In genomic region chr22:21016644-21017420, GRCh38 we compare ENCODE assay signal across 1 cellular context.
A peak's percentile ranks its signal among the peaks of the same experiment; 100 is the strongest.
TF ChIP-seq lines count a peak whose summit lies in the region.

No MANE protein-coding gene starts in this region.

TF ChIP-seq in HepG2, 621 proteins besides CTCF, POLR2A, EP300 and RAD21:
- TF ChIP-seq AHDC1 (CRISPR knock-in tag; IDR thresholded peaks at IDR 0.05; ENCODE audit: borderline replicate concordance): no peak
- no peak for TF ChIP-seq BCL6 (CRISPR knock-in tag; IDR thresholded peaks at IDR 0.05)
- TF ChIP-seq, protein P1, sequence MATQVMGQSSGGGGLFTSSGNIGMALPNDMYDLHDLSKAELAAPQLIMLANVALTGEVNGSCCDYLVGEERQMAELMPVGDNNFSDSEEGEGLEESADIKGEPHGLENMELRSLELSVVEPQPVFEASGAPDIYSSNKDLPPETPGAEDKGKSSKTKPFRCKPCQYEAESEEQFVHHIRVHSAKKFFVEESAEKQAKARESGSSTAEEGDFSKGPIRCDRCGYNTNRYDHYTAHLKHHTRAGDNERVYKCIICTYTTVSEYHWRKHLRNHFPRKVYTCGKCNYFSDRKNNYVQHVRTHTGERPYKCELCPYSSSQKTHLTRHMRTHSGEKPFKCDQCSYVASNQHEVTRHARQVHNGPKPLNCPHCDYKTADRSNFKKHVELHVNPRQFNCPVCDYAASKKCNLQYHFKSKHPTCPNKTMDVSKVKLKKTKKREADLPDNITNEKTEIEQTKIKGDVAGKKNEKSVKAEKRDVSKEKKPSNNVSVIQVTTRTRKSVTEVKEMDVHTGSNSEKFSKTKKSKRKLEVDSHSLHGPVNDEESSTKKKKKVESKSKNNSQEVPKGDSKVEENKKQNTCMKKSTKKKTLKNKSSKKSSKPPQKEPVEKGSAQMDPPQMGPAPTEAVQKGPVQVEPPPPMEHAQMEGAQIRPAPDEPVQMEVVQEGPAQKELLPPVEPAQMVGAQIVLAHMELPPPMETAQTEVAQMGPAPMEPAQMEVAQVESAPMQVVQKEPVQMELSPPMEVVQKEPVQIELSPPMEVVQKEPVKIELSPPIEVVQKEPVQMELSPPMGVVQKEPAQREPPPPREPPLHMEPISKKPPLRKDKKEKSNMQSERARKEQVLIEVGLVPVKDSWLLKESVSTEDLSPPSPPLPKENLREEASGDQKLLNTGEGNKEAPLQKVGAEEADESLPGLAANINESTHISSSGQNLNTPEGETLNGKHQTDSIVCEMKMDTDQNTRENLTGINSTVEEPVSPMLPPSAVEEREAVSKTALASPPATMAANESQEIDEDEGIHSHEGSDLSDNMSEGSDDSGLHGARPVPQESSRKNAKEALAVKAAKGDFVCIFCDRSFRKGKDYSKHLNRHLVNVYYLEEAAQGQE (IDR thresholded peaks at IDR 0.05; ENCODE audit: borderline replicate concordance in 1 of 2, low read depth in 1 of 2, low read length in 2 of 2): no peak
- no peak for TF ChIP-seq KDM3A (CRISPR knock-in tag; IDR thresholded peaks at IDR 0.05; ENCODE audit: low read depth)
- TF ChIP-seq ZNF598 (CRISPR knock-in tag; IDR thresholded peaks at IDR 0.05; ENCODE audit: borderline replicate concordance): no peak
- no peak for TF ChIP-seq DDIT3 (CRISPR knock-in tag; IDR thresholded peaks at IDR 0.05)
- TF ChIP-seq KLF9 (CRISPR knock-in tag; IDR thresholded peaks at IDR 0.05; ENCODE audit: low read depth): no peak
- TF ChIP-seq TFAP4 (IDR thresholded peaks at IDR 0.05; ENCODE audit: borderline replicate concordance, low read depth): peak; percentile 48; the same call in 1 of the 2 replicates
- no peak for TF ChIP-seq HOXD1 (CRISPR knock-in tag; IDR thresholded peaks at IDR 0.05)
- TF ChIP-seq, protein P2, sequence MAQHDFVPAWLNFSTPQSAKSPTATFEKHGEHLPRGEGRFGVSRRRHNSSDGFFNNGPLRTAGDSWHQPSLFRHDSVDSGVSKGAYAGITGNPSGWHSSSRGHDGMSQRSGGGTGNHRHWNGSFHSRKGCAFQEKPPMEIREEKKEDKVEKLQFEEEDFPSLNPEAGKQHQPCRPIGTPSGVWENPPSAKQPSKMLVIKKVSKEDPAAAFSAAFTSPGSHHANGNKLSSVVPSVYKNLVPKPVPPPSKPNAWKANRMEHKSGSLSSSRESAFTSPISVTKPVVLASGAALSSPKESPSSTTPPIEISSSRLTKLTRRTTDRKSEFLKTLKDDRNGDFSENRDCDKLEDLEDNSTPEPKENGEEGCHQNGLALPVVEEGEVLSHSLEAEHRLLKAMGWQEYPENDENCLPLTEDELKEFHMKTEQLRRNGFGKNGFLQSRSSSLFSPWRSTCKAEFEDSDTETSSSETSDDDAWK (CRISPR knock-in tag; IDR thresholded peaks at IDR 0.05): no peak
- TF ChIP-seq ZNF768 (CRISPR knock-in tag; IDR thresholded peaks at IDR 0.05): no peak
- TF ChIP-seq, protein P3, sequence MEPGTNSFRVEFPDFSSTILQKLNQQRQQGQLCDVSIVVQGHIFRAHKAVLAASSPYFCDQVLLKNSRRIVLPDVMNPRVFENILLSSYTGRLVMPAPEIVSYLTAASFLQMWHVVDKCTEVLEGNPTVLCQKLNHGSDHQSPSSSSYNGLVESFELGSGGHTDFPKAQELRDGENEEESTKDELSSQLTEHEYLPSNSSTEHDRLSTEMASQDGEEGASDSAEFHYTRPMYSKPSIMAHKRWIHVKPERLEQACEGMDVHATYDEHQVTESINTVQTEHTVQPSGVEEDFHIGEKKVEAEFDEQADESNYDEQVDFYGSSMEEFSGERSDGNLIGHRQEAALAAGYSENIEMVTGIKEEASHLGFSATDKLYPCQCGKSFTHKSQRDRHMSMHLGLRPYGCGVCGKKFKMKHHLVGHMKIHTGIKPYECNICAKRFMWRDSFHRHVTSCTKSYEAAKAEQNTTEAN (CRISPR knock-in tag; conservative IDR thresholded peaks at IDR 0.05): no peak
- no peak for TF ChIP-seq ZNF354B (CRISPR knock-in tag; IDR thresholded peaks at IDR 0.05)
- TF ChIP-seq ATF7-NPFF (CRISPR knock-in tag; IDR thresholded peaks at IDR 0.05; ENCODE audit: low read depth): no peak
- 0 out of 2 replicates have a peak, but pooled peaks have one; percentile 13 for TF ChIP-seq BHLHE40 (IDR thresholded peaks at IDR 0.05; ENCODE audit: low read length)
TF ChIP-seq in HepG2: peak in this region for 2.
